In the genomic region with DNA sequence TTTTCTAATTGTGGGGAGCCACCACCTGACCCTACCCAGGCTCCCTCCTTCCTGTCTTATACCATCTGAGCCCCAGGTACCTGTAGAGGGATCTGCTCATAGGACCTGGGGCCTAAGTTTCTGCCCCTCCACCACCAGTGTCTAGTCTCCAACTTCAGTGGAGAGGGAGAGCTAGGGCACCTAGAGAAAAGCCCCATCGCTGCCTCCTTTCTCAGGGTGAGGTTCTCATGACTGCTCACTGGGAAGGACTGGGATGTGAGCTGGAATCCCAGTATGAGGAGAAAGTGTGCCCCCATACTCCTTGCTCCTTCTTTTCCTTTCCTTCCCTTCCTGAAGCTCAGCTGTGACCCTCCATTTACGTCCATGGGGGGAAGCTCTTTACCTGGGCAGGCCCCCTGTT, we compare ENCODE assay signal across 14 cellular contexts.
"Had no signal": no experiment of that assay in that cellular context is flagged by ENCODE, and none has a peak within 500 bp of the region (broad histone marks: within the 10 kb centered on the region; RNA-seq: fewer than 3 reads in every experiment).

No MANE protein-coding gene starts in this region.

- ATAC-seq: effector memory CD8-positive, alpha-beta T cell; left colon; left ventricle myocardium superior; naive thymus-derived CD4-positive, alpha-beta T cell had no signal

- H3K9me3 Mint-ChIP-seq: dendritic cell treated with granulocyte-macrophage colony-stimulating factor and Interleukin-4, amounts not matched to agents 40 ng/mL and 50 ng/mL, for 4 days; effector memory CD8-positive, alpha-beta T cell; naive thymus-derived CD4-positive, alpha-beta T cell; nephron progenitor cell had no signal

- H3K27ac Mint-ChIP-seq: dendritic cell treated with granulocyte-macrophage colony-stimulating factor and Interleukin-4, amounts not matched to agents 40 ng/mL and 50 ng/mL, for 4 days; effector memory CD8-positive, alpha-beta T cell; naive thymus-derived CD4-positive, alpha-beta T cell; nephron progenitor cell had no signal

- DNase-seq: effector memory CD8-positive, alpha-beta T cell; foreskin keratinocyte; left colon; left ventricle myocardium superior; naive thymus-derived CD4-positive, alpha-beta T cell; nephron progenitor cell; psoas muscle; retina; small intestine; stimulated activated CD4-positive, alpha-beta T cell treated with anti-CD3 and anti-CD28 coated beads, Interleukin-12 subunit alpha, Interleukin-12 subunit beta, amount 100 ng/mL, for 4 hours; stimulated activated naive CD4-positive, alpha-beta T cell treated with Interleukin-2 at 50 U/mL for 16 hours; trophoblast cell; uterus had no signal

- H3K27me3 Mint-ChIP-seq: dendritic cell treated with granulocyte-macrophage colony-stimulating factor and Interleukin-4, amounts not matched to agents 40 ng/mL and 50 ng/mL, for 4 days had no signal

- H3K27ac ChIP-seq: foreskin keratinocyte, psoas muscle, uterus had no signal

- H3K4me3 Mint-ChIP-seq: dendritic cell treated with granulocyte-macrophage colony-stimulating factor and Interleukin-4, amounts not matched to agents 40 ng/mL and 50 ng/mL, for 4 days; effector memory CD8-positive, alpha-beta T cell; naive thymus-derived CD4-positive, alpha-beta T cell; nephron progenitor cell had no signal

- H3K4me3 ChIP-seq: psoas muscle, uterus had no signal
